Comparison of ENCODE assay signal across 8 cellular contexts in the genomic region with DNA sequence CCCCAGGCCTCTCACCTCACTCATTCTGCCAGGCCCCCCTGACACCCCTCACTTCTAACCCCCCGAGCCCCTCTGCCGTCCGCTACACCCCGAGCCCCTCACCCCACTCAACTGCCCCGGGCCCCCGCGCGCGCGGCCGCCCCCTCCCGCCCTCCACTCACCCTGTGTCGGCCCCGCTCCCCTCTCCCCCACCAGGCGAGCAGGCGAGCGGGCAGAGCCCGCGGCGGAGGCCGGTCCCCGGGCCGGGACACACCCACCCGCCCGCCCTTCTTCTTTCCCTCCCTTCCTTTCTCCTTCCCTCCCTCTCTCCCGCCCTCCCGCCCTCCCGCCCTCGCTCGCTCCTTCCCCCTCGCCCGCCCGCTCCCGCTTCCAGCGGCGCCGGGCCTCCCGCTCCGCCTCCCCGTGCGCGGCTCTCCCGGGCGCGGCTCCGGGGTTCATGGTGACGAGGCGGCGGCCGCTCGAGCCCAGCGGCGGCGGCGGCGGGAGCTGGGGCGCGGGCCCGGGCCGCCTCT. TPM values are rescaled to one million over a fixed set of nuclear protein-coding genes. Genes with fewer than 3 reads are reported as not detected.
A peak's percentile ranks its signal among the peaks of the same experiment; 100 is the strongest.
DNase-seq lines count a peak whose midpoint lies in the region; ATAC-seq and TF ChIP-seq lines count a peak whose summit lies in the region.

A gene with protein sequence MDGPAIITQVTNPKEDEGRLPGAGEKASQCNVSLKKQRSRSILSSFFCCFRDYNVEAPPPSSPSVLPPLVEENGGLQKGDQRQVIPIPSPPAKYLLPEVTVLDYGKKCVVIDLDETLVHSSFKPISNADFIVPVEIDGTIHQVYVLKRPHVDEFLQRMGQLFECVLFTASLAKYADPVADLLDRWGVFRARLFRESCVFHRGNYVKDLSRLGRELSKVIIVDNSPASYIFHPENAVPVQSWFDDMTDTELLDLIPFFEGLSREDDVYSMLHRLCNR (plus strand): TSS at position 341 of the 512 bp plus-strand sequence. CDS start 320 bp downstream, outside the sequence.

- no peak for TF ChIP-seq CTCF in OCI-LY7 (conservative IDR thresholded peaks at IDR 0.05; ENCODE audit: low read length)
- no peak for TF ChIP-seq CTCF in breast epithelium (IDR thresholded peaks at IDR 0.05)
- no peak for TF ChIP-seq CTCF in GM10248 (IDR thresholded peaks at IDR 0.05; ENCODE audit: control extremely low read depth, extremely low read depth, low read depth, missing control alignments)

- no peaks in the 10 kb centered on the region for H3K79me2 ChIP-seq in OCI-LY7 (ENCODE audit: insufficient read depth, low read depth, low read length)

- no peak for TF ChIP-seq POLR2A in breast epithelium (IDR thresholded peaks at IDR 0.05)

- no peak within 1 kb of the TSS for H3K4me2 ChIP-seq in OCI-LY7 (ENCODE audit: low read length)

- peak; percentile 21 for DNase-seq in NCI-H2196 (lab: John Stamatoyannopoulos, UW; ENCODE audit: unreplicated experiment)
- DNase-seq in NCI-H2196 treated with DMSO at 0.1 percent for 48 hours (lab: John Stamatoyannopoulos, UW; ENCODE audit: unreplicated experiment) = no peak
- no peak for DNase-seq in OCI-LY7 (ENCODE audit: low spot score)
- peak in 1 of 2 donors; percentile 56 for DNase-seq in breast epithelium (ENCODE audit: low spot score in 2 of 2)
- DNase-seq in sciatic nerve (ENCODE audit: low spot score) = peak; percentile 80
- DNase-seq in GM10248 (ENCODE audit: extremely low spot score) = no peak

- H3K4me3 ChIP-seq in OCI-LY7 (ENCODE audit: low read depth, low read length, poor library complexity, severe bottlenecking) = peak within 1 kb of the TSS; percentile 40
- H3K4me3 ChIP-seq in breast epithelium = peak within 1 kb of the TSS; percentile 78 to 97 (median 79)
- H3K4me3 ChIP-seq in iPS-18a (ENCODE audit: low read length) = peak within 1 kb of the TSS; percentile 83

- intact Hi-C loops in OCI-LY7 (cut with micrococcal nuclease; ENCODE audit: unreplicated experiment) = no loop called here
- intact Hi-C loops in breast epithelium (cut with DNase I; ENCODE audit: low total_unique reads) = no loop called here
- intact Hi-C loops in sciatic nerve (cut with DNase I) = no loop called here

- H3K27ac ChIP-seq in OCI-LY7 (ENCODE audit: low read depth, low read length, poor library complexity, severe bottlenecking) (no peak within 1 kb of the TSS), breast epithelium (peak within 1 kb of the TSS; percentile 93 to 99), iPS-18a (ENCODE audit: low read length) (no peak within 1 kb of the TSS)

- H2AFZ ChIP-seq in OCI-LY7 (ENCODE audit: low read length) = no peak within 1 kb of the TSS; the same call in 1 of the 2 replicates

- no peaks in the 10 kb centered on the region for H3K27me3 ChIP-seq in breast epithelium
- H3K27me3 ChIP-seq in iPS-18a (ENCODE audit: control insufficient read depth, insufficient read depth, low read length) = peaks cover 19% of the 10 kb centered on the region

- H3K9ac ChIP-seq in iPS-18a (ENCODE audit: low read length) = peak within 1 kb of the TSS; percentile 40

- H4K20me1 ChIP-seq in OCI-LY7 (ENCODE audit: insufficient read depth, low read length) = no peaks in the 10 kb centered on the region

- no peaks in the 10 kb centered on the region for H3K9me2 ChIP-seq in OCI-LY7 (ENCODE audit: insufficient read depth, low read length)

- ATAC-seq in sciatic nerve (peak; percentile 10), HG02981 (IDR thresholded peaks at IDR 0.05; ENCODE audit: unreplicated experiment) (no peak)

- H3K9me3 ChIP-seq in OCI-LY7 (ENCODE audit: low read length) (no peaks in the 10 kb centered on the region), breast epithelium (no peaks in the 10 kb centered on the region), iPS-18a (ENCODE audit: control insufficient read depth, low read depth, low read length) (no peaks in the 10 kb centered on the region)

- H3K4me1 ChIP-seq in OCI-LY7 (ENCODE audit: insufficient read depth, low read length, poor library complexity, severe bottlenecking) (peaks cover 6% of the 10 kb centered on the region), breast epithelium (peaks cover 0 to 7% of the 10 kb centered on the region in 2 donors), iPS-18a (ENCODE audit: control insufficient read depth, low read depth, low read length) (peaks cover 11% of the 10 kb centered on the region)

- H3K36me3 ChIP-seq in OCI-LY7 (ENCODE audit: insufficient read depth, low read length) (no peaks in the 10 kb centered on the region), breast epithelium (no peaks in the 10 kb centered on the region), iPS-18a (ENCODE audit: control insufficient read depth, low read depth, low read length) (no peaks in the 10 kb centered on the region)

- BruUV-seq in OCI-LY7 (replicated peaks; lab: Mats Ljungman, UMichigan) = no TSS peak

- POLR2A ChIA-PET in OCI-LY7 (lab: Charles Lee) (no interaction called here), GM10248 (lab: Yijun Ruan, JAX) (no interaction called here)

- CTCF ChIA-PET in OCI-LY7 (lab: Charles Lee; ENCODE audit: unreplicated experiment) = no interaction called here
- CTCF ChIA-PET in GM10248 (lab: Yijun Ruan, JAX) = no interaction called here

RNA-seq across cellular contexts. Expression of the gene that starts here (rescaled TPM):
- 0.28 and 0.38 TPM in 2 replicates for total RNA-seq in OCI-LY7 (2014; rRNA removed; shearing (Covaris generic))
- total RNA-seq in OCI-LY7 (2022) (not detected in 2 replicates), breast epithelium (10 to 100 TPM; 40.0 to 80.8 (median 63.1) TPM), sciatic nerve (71.2 TPM)

Comparison
In these comparisons a context has a peak if more than half of its experiments do, and no peak if none do; other contexts are left out.
1. RNA of the gene that starts here (total RNA-seq): 71.2 TPM in sciatic nerve (single experiment) and 40.0 to 80.8 TPM in breast epithelium; 0.28 to 0.38 TPM in OCI-LY7; every median in the first group is over 10 times any median in the second.
2. DNase-seq: peak in NCI-H2196 (single experiment) and sciatic nerve (single experiment); none in NCI-H2196 treated with DMSO at 0.1 percent for 48 hours (single experiment), OCI-LY7 (single experiment) and GM10248 (single experiment).
3. H3K27ac ChIP-seq: peak in breast epithelium (2 of 2); none in OCI-LY7 (single experiment) and iPS-18a (single experiment).
4. Peak in every context shown above with its lines, with median percentiles within 50 percentile points of each other: H3K4me3 ChIP-seq.